In the genomic region with DNA sequence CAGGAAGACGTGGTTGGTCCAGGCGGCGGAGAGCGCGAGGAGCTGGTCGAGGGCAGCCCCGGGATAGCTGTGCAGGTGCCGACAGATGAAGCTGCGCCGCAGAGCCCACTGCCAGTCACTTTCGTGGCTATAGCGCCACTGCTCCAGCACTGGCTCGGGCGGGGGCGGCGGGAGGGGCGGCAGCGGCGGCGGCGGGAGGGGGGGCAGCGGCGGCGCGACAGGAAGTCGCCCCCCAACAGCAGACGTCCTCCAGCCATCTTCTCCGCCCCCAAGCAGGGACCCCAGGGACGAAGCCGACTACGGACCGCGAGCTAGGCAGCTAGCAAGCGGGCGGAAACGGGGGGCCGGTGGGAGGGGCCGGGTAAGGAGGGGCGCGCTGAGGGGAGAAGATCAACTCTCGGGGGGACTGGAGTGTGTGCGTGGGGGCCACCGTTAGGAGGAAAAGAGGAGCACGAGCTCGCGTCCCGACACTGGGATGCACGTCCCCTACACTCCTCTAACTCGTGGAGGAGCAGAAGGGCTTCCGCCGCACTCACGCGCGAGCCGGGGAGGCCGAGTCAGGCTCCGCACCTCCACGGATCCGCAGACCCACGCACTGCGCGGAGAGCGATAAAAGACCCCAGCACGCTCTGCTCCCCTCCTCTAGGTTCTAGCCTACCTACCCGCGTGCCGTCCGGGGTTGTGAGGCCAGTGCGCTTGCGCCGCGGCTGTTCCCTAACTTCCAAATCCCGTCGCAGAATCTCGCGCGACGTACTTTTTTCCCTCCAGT, we compare ENCODE assay signal across 8 cellular contexts. TPM values are rescaled to one million over a fixed set of nuclear protein-coding genes. Genes with fewer than 3 reads are reported as not detected.
DNase-seq lines count a peak whose midpoint lies in the region; ATAC-seq and TF ChIP-seq lines count a peak whose summit lies in the region.

TSS of gene NKRF (minus strand) at position 686 of the 769 bp plus-strand sequence.

- H3K9me3 Mint-ChIP-seq in activated CD4-positive, alpha-beta memory T cell treated with anti-CD3 and anti-CD28 coated beads for 36 hours = no peaks in the 10 kb centered on the region

- H3K36me3 Mint-ChIP-seq in activated CD4-positive, alpha-beta memory T cell treated with anti-CD3 and anti-CD28 coated beads for 36 hours = peaks cover 6% of the 10 kb centered on the region

- no peaks in the 10 kb centered on the region for H3K27me3 Mint-ChIP-seq in activated CD4-positive, alpha-beta memory T cell treated with anti-CD3 and anti-CD28 coated beads for 36 hours

- peaks cover 35% of the 10 kb centered on the region for H3K4me1 Mint-ChIP-seq in activated CD4-positive, alpha-beta memory T cell treated with anti-CD3 and anti-CD28 coated beads for 36 hours (ENCODE audit: low read depth)

- intact Hi-C loops in activated CD4-positive, alpha-beta memory T cell treated with anti-CD3 and anti-CD28 coated beads for 36 hours (cut with micrococcal nuclease) = loop anchor here (1.0 to 5.0 kb wide), 6 partner anchors 31 to 266 kb away; partner anchors contain the start of genes NDUFA1, RNF113A, STEEP1 and UBE2A
- intact Hi-C loops in dorsolateral prefrontal cortex (cut with DNase I) = loop anchor here in 1 of 2 donors (2.0 to 10.0 kb wide), 3 partner anchors 31 to 246 kb away; partner anchors contain the start of genes UBE2A and UPF3B

- peak within 1 kb of the TSS; percentile 93 for H3K27ac Mint-ChIP-seq in activated CD4-positive, alpha-beta memory T cell treated with anti-CD3 and anti-CD28 coated beads for 36 hours

- ATAC-seq in GM19025 (IDR thresholded peaks at IDR 0.05; ENCODE audit: low read depth, unreplicated experiment) (peak; percentile 67), HG03280 (IDR thresholded peaks at IDR 0.05; ENCODE audit: unreplicated experiment) (peak; percentile 85)

- TF ChIP-seq CTCF in dorsolateral prefrontal cortex (IDR thresholded peaks at IDR 0.05 in 54 of 56, conservative IDR thresholded peaks at IDR 0.05 in 2 of 56; ENCODE audit: low read depth in 1 of 56, partially characterized antibody in 56 of 56) = peak in 6 of 56 donors; percentile 3 to 26 (median 11)

- DNase-seq in AG08396 (ENCODE audit: low spot score) = peak; percentile 89
- DNase-seq in NCI-H446 (lab: John Stamatoyannopoulos, UW) = peak; percentile 82 to 94
- peak; percentile 94 for DNase-seq in activated CD4-positive, alpha-beta memory T cell treated with anti-CD3 and anti-CD28 coated beads for 36 hours
- DNase-seq in dorsolateral prefrontal cortex = peak; percentile 76 to 90 (median 86)
- DNase-seq in lung microvascular endothelial cell (ENCODE audit: low read depth in 2 of 2) = peak; percentile 90 to 93
- peak; percentile 78 to 83 (median 79) for DNase-seq in stimulated activated CD4-positive, alpha-beta T cell treated with anti-CD3 and anti-CD28 coated beads, TNF-alpha, amount 100 ng/mL, for 48 hours (ENCODE audit: low read depth in 3 of 3)

- CTCF ChIA-PET in activated CD4-positive, alpha-beta memory T cell treated with anti-CD3 and anti-CD28 coated beads for 36 hours (lab: Charles Lee) = interaction anchor here (0.7 to 1.1 kb wide), 2 partner anchors 41 to 122 kb away, joined by 3 to 4 read pairs; no protein-coding TSS in a partner anchor

- POLR2A ChIA-PET in activated CD4-positive, alpha-beta memory T cell treated with anti-CD3 and anti-CD28 coated beads for 36 hours (lab: Charles Lee) = interaction anchor here (1.0 to 2.2 kb wide), 9 partner anchors 23 to 186 kb away, joined by 3 to 8 read pairs (median 5); partner anchors contain the start of genes RPL39 and SEPTIN6

- H3K27ac ChIP-seq in dorsolateral prefrontal cortex = peak within 1 kb of the TSS; percentile 50 to 98 (median 92)

- H3K27me3 ChIP-seq in dorsolateral prefrontal cortex = peaks cover 0 to 38% (median 0%) of the 10 kb centered on the region in 45 donors

- H3K4me3 ChIP-seq in dorsolateral prefrontal cortex = peak within 1 kb of the TSS; percentile 45 to 83 (median 71)

- H3K4me3 Mint-ChIP-seq in activated CD4-positive, alpha-beta memory T cell treated with anti-CD3 and anti-CD28 coated beads for 36 hours = peak within 1 kb of the TSS; percentile 92

RNA-seq across cellular contexts. Expression of gene NKRF, which starts in this region (rescaled TPM):
- total RNA-seq in activated CD4-positive, alpha-beta memory T cell treated with anti-CD3 and anti-CD28 coated beads for 36 hours = 10 to 100 TPM; 19.5 to 20.2 TPM
- total RNA-seq in dorsolateral prefrontal cortex = 10 to 100 TPM; 11.2 to 39.9 (median 29.2) TPM
- 2.8 and 3.4 TPM in 2 replicates for total RNA-seq in lung microvascular endothelial cell

Comparison
In these comparisons a context has a peak if more than half of its experiments do, and no peak if none do; other contexts are left out.
1. Peak in every context shown above with its lines: DNase-seq, ATAC-seq, H3K4me3 ChIP-seq and H3K27ac ChIP-seq.